ENCODE assay signal across 13 cellular contexts in the genomic region with DNA sequence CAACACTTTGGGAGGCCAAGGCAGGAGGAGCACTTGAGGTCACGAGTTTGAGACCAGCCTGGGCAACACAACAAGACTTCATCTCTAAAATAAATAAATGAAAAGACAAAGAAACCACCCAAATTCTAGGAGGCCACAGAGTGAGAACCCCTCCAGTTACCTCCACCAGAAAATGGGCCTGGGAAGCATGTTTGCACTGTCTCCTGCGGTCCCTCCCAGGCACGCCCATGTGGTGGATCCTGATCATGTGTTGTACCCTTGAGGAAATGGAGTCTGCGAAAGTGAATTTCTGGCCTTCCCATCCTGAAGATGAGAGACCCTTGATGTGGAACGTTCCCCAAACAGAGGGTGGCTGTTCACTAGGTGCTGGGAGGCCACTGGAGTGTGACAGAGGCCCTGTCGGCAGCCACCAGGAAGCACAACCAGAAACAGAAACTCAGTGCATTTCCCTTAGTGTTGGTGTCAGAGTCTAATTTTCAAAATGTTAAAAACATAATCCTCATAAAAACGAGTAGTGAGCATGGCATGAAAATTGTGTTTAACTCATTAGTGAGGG. TPM values are rescaled to one million over a fixed set of nuclear protein-coding genes. Genes with fewer than 3 reads are reported as not detected.
DNase-seq lines count a peak whose midpoint lies in the region; ATAC-seq and FAIRE-seq lines count a peak whose summit lies in the region.
"Had no signal": no experiment of that assay in that cellular context is flagged by ENCODE, and none has a peak within 500 bp of the region (broad histone marks: within the 10 kb centered on the region; RNA-seq: fewer than 3 reads in every experiment).

No MANE protein-coding gene starts in this region.

- peak; percentile 90 for FAIRE-seq in GM18507 (lab: Jason Lieb, UNC)

- no peak overlapping the region for H3K27ac ChIP-seq in substantia nigra (ENCODE audit: low read depth, low read length, poor library complexity, severe bottlenecking)
- H3K27ac ChIP-seq: epithelial cell of prostate, thoracic aorta had no signal

- H3K4me1 Mint-ChIP-seq in naive B cell = peaks cover 14 to 19% (median 15%) of the 10 kb centered on the region in 3 donors

- peak overlapping the region; percentile 75 to 92 (median 89) for H3K27ac Mint-ChIP-seq in naive B cell

- no peaks in the 10 kb centered on the region for H3K9me3 Mint-ChIP-seq in naive B cell

- no peaks in the 10 kb centered on the region for H3K36me3 Mint-ChIP-seq in naive B cell

- peak overlapping the region in 6 of 8 donors; percentile 32 to 80 (median 55) for H3K4me3 Mint-ChIP-seq in naive B cell

- ATAC-seq in GM21528 (IDR thresholded peaks at IDR 0.05; ENCODE audit: low FRiP score, unreplicated experiment) = peak; percentile 62
- peak; percentile 52 for ATAC-seq in HG03280 (IDR thresholded peaks at IDR 0.05; ENCODE audit: unreplicated experiment)
- peak; percentile 97 to 100 for ATAC-seq in naive B cell (ENCODE audit: low read depth in 2 of 2)

- no peaks in the 10 kb centered on the region for H3K27me3 Mint-ChIP-seq in naive B cell

- DNase-seq in GM18507 (ENCODE audit: extremely low spot score, insufficient read length, low read depth) = peak; percentile 33
- peak; percentile 21 for DNase-seq in naive B cell
- DNase-seq in activated gamma-delta T cell treated with Interleukin-2 at 50 U/mL for 16 hours = no peak
- DNase-seq in nucleus accumbens (lab: John Stamatoyannopoulos, UW) = no peak
- no peak for DNase-seq in NCI-H2107 (lab: John Stamatoyannopoulos, UW)
- no peak for DNase-seq in substantia nigra (lab: John Stamatoyannopoulos, UW)
- DNase-seq: activated effector memory CD4-positive, alpha-beta T cell treated with Interleukin-2 at 50 U/mL for 16 hours; NCI-H526; retina had no signal

RNA-seq across cellular contexts. Expression of a gene that starts 19.2 kb away (rescaled TPM):
- 10 to 100 TPM; 16.5 to 53.5 (median 48.4) TPM for polyA plus RNA-seq in naive B cell (ENCODE audit: low read depth in 6 of 6)

Comparison
In these comparisons a context has a peak if more than half of its experiments do, and no peak if none do; other contexts are left out.
1. DNase-seq: peak in GM18507 (single experiment) and naive B cell (single experiment); none in activated gamma-delta T cell treated with Interleukin-2 at 50 U/mL for 16 hours (single experiment), nucleus accumbens (0 of 56), NCI-H2107 (single experiment) and substantia nigra (0 of 49).
2. Peak in every context shown above with its lines, with median percentiles within 50 percentile points of each other: ATAC-seq.